10 cellular contexts compared by ENCODE assay signal in the genomic region with DNA sequence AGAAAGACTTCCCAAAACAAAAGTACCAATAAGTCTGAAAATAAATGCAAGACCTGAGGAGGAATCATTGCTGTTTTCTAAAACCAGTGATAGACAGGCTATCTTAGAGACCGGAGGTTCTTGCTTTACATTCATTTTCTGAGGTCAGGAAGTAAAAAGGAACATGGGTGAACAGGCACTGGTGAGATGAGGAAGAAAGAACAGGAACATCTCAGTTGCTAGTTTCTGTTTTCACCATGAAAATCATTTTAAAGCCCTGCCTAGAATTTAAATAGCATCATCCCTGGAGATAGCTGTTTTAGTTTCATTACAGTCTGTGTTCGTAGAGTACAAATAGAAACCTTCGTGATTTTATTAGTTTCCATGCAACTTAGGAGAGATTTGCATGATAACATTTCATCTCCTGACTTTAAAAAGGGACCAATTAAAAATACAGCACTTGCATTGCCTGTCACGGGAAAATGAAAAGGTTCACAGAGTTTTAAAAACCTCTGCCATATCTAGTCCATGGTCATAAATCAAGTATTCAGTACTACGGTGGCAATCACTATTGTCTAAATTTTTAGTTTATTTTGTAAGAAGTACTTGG. TPM values are rescaled to one million over a fixed set of nuclear protein-coding genes. Genes with fewer than 3 reads are reported as not detected.
DNase-seq lines count a peak whose midpoint lies in the region; ATAC-seq and TF ChIP-seq lines count a peak whose summit lies in the region.
"Had no signal": no experiment of that assay in that cellular context is flagged by ENCODE, and none has a peak within 500 bp of the region (broad histone marks: within the 10 kb centered on the region; RNA-seq: fewer than 3 reads in every experiment).

No MANE protein-coding gene starts in this region.

- ATAC-seq in GM18511 (IDR thresholded peaks at IDR 0.05; ENCODE audit: unreplicated experiment), result peak; percentile 79
- ATAC-seq in HG02642 (IDR thresholded peaks at IDR 0.05; ENCODE audit: poor library complexity, unreplicated experiment), result peak; percentile 57

- H3K4me1 ChIP-seq in tibial nerve, result no peaks in the 10 kb centered on the region

- WGBS in tibial nerve, 2 donors, result 30 to 38% methylated on average over 5 of the region's 5 CpGs

- H3K9me3 ChIP-seq in tibial nerve, result no peaks in the 10 kb centered on the region

- no peaks in the 10 kb centered on the region for H3K36me3 ChIP-seq in tibial nerve

- TF ChIP-seq EP300 in tibial nerve (IDR thresholded peaks at IDR 0.05), result no peak

- TF ChIP-seq POLR2A in tibial nerve (IDR thresholded peaks at IDR 0.05), result no peak

- peak; percentile 26 to 30 for DNase-seq in NCI-H526 (lab: John Stamatoyannopoulos, UW)
- peak; percentile 72 for DNase-seq in medulla oblongata (ENCODE audit: extremely low spot score)
- no peak for DNase-seq in tibial nerve (ENCODE audit: low spot score in 2 of 2)
- DNase-seq in hypothalamus (lab: John Stamatoyannopoulos, UW), result no peak
- no peak for DNase-seq in NCI-H2227 (lab: John Stamatoyannopoulos, UW; ENCODE audit: unreplicated experiment)
- DNase-seq in NCI-H510A treated with DMSO at 0.1 percent for 48 hours (lab: John Stamatoyannopoulos, UW), result no peak
- DNase-seq: activated CD4-positive, alpha-beta T cell treated with anti-CD3 and anti-CD28 coated beads, Interleukin-2, amount 10 ng/mL, durations not matched to agents 24 days and 14 days; NCI-H2171 treated with DMSO at 0.1 percent for 48 hours had no signal

- no peaks in the 10 kb centered on the region for H3K27me3 ChIP-seq in tibial nerve

- no peak for TF ChIP-seq CTCF in tibial nerve (IDR thresholded peaks at IDR 0.05)

- no peak overlapping the region for H3K4me3 ChIP-seq in tibial nerve

- peak overlapping the region in 1 of 4 donors; percentile 8 for H3K27ac ChIP-seq in tibial nerve

RNA-seq across cellular contexts. Expression of a gene that starts 14.7 kb away (rescaled TPM):
- 10 to 100 TPM; 10.2 to 19.9 (median 13.7) TPM for total RNA-seq in tibial nerve
- total RNA-seq: activated CD4-positive, alpha-beta T cell treated with anti-CD3 and anti-CD28 coated beads, Interleukin-2, amount 10 ng/mL, durations not matched to agents 24 days and 14 days had no signal

Comparison
In these comparisons a context has a peak if more than half of its experiments do, and no peak if none do; other contexts are left out.
1. DNase-seq: peak in NCI-H526 (2 of 2) and medulla oblongata (single experiment); none in tibial nerve (0 of 2), hypothalamus (0 of 51), NCI-H2227 (single experiment) and NCI-H510A treated with DMSO at 0.1 percent for 48 hours (single experiment).